ENCODE assay signal across 6 cellular contexts in genomic region chr19:6739884-6740588, GRCh38. TPM values are rescaled to one million over a fixed set of nuclear protein-coding genes. Genes with fewer than 3 reads are reported as not detected.
A peak's percentile ranks its signal among the peaks of the same experiment; 100 is the strongest.
DNase-seq lines count a peak whose midpoint lies in the region; ATAC-seq and TF ChIP-seq lines count a peak whose summit lies in the region.

No MANE protein-coding gene starts in this region.

- H2AFZ ChIP-seq in HCT116 (ENCODE audit: low read depth, low read length, poor library complexity, severe bottlenecking), result no peak overlapping the region

- H3K79me2 ChIP-seq in HCT116 (ENCODE audit: insufficient read depth, low read length), result peaks cover 63% of the 10 kb centered on the region

- H3K27me3 Mint-ChIP-seq in activated CD8-positive, alpha-beta T cell treated with anti-CD3 and anti-CD28 coated beads for 36 hours, result no peaks in the 10 kb centered on the region

- no peak for TF ChIP-seq POLR2A in HCT116 (IDR thresholded peaks at IDR 0.05; ENCODE audit: borderline replicate concordance, extremely low read depth, insufficient read depth, insufficient read length)

- no peak for TF ChIP-seq RAD21 in HCT116 (IDR thresholded peaks at IDR 0.05; ENCODE audit: low read depth)

- H3K4me3 ChIP-seq in HCT116 (replicated peaks in 1 of 2; ENCODE audit: low read depth in 1 of 2, low read length in 2 of 2), result peak overlapping the region; percentile 95 to 99
- peak overlapping the region; percentile 77 to 97 for H3K4me3 ChIP-seq in left lung

- POLR2A ChIA-PET in HCT116 (lab: Charles Lee), result no interaction called here
- POLR2A ChIA-PET in activated CD8-positive, alpha-beta T cell treated with anti-CD3 and anti-CD28 coated beads for 36 hours (lab: Charles Lee), result interaction anchor here (0.7 to 1.3 kb wide), 2 partner anchors 13 to 123 kb away, joined by 3 to 4 read pairs; no protein-coding TSS in a partner anchor

- H3K36me3 Mint-ChIP-seq in activated CD8-positive, alpha-beta T cell treated with anti-CD3 and anti-CD28 coated beads for 36 hours (ENCODE audit: low read depth), result peaks cover 23% of the 10 kb centered on the region

- DNase-seq in HCT116 (ENCODE audit: low read depth, low spot score), result no peak
- peak; percentile 47 for DNase-seq in activated CD8-positive, alpha-beta T cell treated with anti-CD3 and anti-CD28 coated beads for 36 hours
- DNase-seq in left lung, result peak in 1 of 2 donors; percentile 85

- H3K36me3 ChIP-seq in HCT116 (ENCODE audit: control insufficient read depth in 1 of 2, insufficient read depth in 2 of 2, low read length in 2 of 2) (peaks cover 9 to 15% of the 10 kb centered on the region in 2 experiments; a peak in 3 of 4 replicates), left lung (peaks cover 0 to 30% of the 10 kb centered on the region in 2 donors)

- peak overlapping the region; percentile 98 for H3K4me2 ChIP-seq in HCT116 (ENCODE audit: low read length)

- BruUV-seq in HCT116 (replicated peaks; lab: Mats Ljungman, UMichigan), result TSS peak; percentile 65

- no peaks in the 10 kb centered on the region for H3K9me3 Mint-ChIP-seq in activated CD8-positive, alpha-beta T cell treated with anti-CD3 and anti-CD28 coated beads for 36 hours

- peak overlapping the region; percentile 98 for H3K4me3 Mint-ChIP-seq in activated CD8-positive, alpha-beta T cell treated with anti-CD3 and anti-CD28 coated beads for 36 hours

- intact Hi-C loops in HCT116 (cut with micrococcal nuclease), result loop anchor here (1.0 to 5.0 kb wide), 3 partner anchors 27 to 368 kb away; partner anchors contain the start of genes ALKBH7 and SH2D3A
- intact Hi-C loops in activated CD8-positive, alpha-beta T cell treated with anti-CD3 and anti-CD28 coated beads for 36 hours (cut with micrococcal nuclease), result loop anchor here (5.0 to 10.0 kb wide), 2 partner anchors 78 to 225 kb away; no protein-coding TSS in a partner anchor
- intact Hi-C loops in left lung (cut with DNase I), result loop anchor here (10.0 kb wide), 1 partner anchor 125 kb away; no protein-coding TSS in a partner anchor

- H3K27me3 ChIP-seq in HCT116 (ENCODE audit: insufficient read depth, low read length) (no peaks in the 10 kb centered on the region), left lung (peaks cover 0 to 15% of the 10 kb centered on the region in 2 donors)

- H3K9ac ChIP-seq in HCT116 (ENCODE audit: low read length), result peak overlapping the region; percentile 99

- H3K9me2 ChIP-seq in HCT116 (ENCODE audit: insufficient read depth), result no peaks in the 10 kb centered on the region

- H3K9me3 ChIP-seq in HCT116 (ENCODE audit: control insufficient read depth in 1 of 2, insufficient read depth in 1 of 2, low read depth in 1 of 2, low read length in 2 of 2) (no peaks in the 10 kb centered on the region), left lung (no peaks in the 10 kb centered on the region)

- no peaks in the 10 kb centered on the region for H4K20me1 ChIP-seq in HCT116 (ENCODE audit: insufficient read depth)

- ATAC-seq in HCT116, result no peak
- ATAC-seq in activated CD8-positive, alpha-beta T cell treated with anti-CD3 and anti-CD28 coated beads for 36 hours, result no peak
- ATAC-seq in left lung, result no peak
- ATAC-seq in HG03460 (IDR thresholded peaks at IDR 0.05; ENCODE audit: unreplicated experiment), result no peak
- no peak for ATAC-seq in HG02610 (IDR thresholded peaks at IDR 0.05; ENCODE audit: unreplicated experiment)
- ATAC-seq in HG03135 (IDR thresholded peaks at IDR 0.05; ENCODE audit: unreplicated experiment), result no peak

- H3K27ac ChIP-seq in HCT116 (ENCODE audit: low read depth, low read length) (peak overlapping the region; percentile 90), left lung (peak overlapping the region; percentile 79 to 85)

- RAD21 ChIA-PET in HCT116 (lab: Charles Lee; ENCODE audit: low non-redundant PET in 1 of 2, low total read pairs in 2 of 2, uncharacterized antibody in 2 of 2, unreplicated experiment in 2 of 2), result no interaction called here

- CTCF ChIA-PET in HCT116 (lab: Charles Lee), result no interaction called here
- CTCF ChIA-PET in activated CD8-positive, alpha-beta T cell treated with anti-CD3 and anti-CD28 coated beads for 36 hours (lab: Charles Lee), result no interaction called here

- peaks cover 38% of the 10 kb centered on the region for H3K4me1 Mint-ChIP-seq in activated CD8-positive, alpha-beta T cell treated with anti-CD3 and anti-CD28 coated beads for 36 hours (ENCODE audit: low read depth)

- peaks cover 54 to 70% of the 10 kb centered on the region in 2 experiments for H3K4me1 ChIP-seq in HCT116 (ENCODE audit: control insufficient read depth in 1 of 2, insufficient read depth in 2 of 2, low read length in 2 of 2)
- H3K4me1 ChIP-seq in left lung, result peaks cover 39 to 88% of the 10 kb centered on the region in 2 donors

- no peak overlapping the region for H3K27ac Mint-ChIP-seq in activated CD8-positive, alpha-beta T cell treated with anti-CD3 and anti-CD28 coated beads for 36 hours

- no peak for TF ChIP-seq CTCF in HCT116 (IDR thresholded peaks at IDR 0.05 in 2 of 3, conservative IDR thresholded peaks at IDR 0.05 in 1 of 3; ENCODE audit: borderline replicate concordance in 1 of 3, insufficient read depth in 1 of 3, low read depth in 2 of 3, low read length in 2 of 3)
- TF ChIP-seq CTCF in activated CD8-positive, alpha-beta T cell treated with anti-CD3 and anti-CD28 coated beads for 36 hours (IDR thresholded peaks at IDR 0.05), result no peak
- TF ChIP-seq CTCF in left lung (IDR thresholded peaks at IDR 0.05), result no peak

TF ChIP-seq in HCT116, 20 proteins besides CTCF, POLR2A, EP300 and RAD21 (continues in another document):
- TF ChIP-seq REST (IDR thresholded peaks at IDR 0.05; ENCODE audit: low read depth) (no peak), ZBTB33 (IDR thresholded peaks at IDR 0.05; ENCODE audit: extremely low read depth, insufficient replicate concordance, low read length) (no peak), EGR1 (IDR thresholded peaks at IDR 0.05; ENCODE audit: low read depth) (no peak), ATF3 (IDR thresholded peaks at IDR 0.05) (no peak), EZH2 (IDR thresholded peaks at IDR 0.05) (no peak)

RNA-seq across cellular contexts. Expression of gene TRIP10, which starts 0.6 kb away (rescaled TPM):
- 111 TPM for total RNA-seq in HCT116 (2021; ENCODE audit: unreplicated experiment)
- polyA plus RNA-seq in HCT116 (2012), result 109 and 120 TPM in 2 replicates
- total RNA-seq in activated CD8-positive, alpha-beta T cell treated with anti-CD3 and anti-CD28 coated beads for 36 hours, result 10 to 100 TPM; 33.8 to 34.3 TPM
- 10 to 100 TPM; 62.3 to 75.3 TPM for total RNA-seq in left lung

RNA-seq across cellular contexts. Expression of gene GPR108, which starts 2.7 kb away (rescaled TPM):
- total RNA-seq in HCT116 (2021; ENCODE audit: unreplicated experiment) (75.0 TPM), left lung (10 to 100 TPM; 64.1 to 81.7 TPM)
- polyA plus RNA-seq in HCT116 (2012), result 89.6 and 104 TPM in 2 replicates
- 10 to 100 TPM; 58.2 to 64.8 TPM for total RNA-seq in activated CD8-positive, alpha-beta T cell treated with anti-CD3 and anti-CD28 coated beads for 36 hours

RNA-seq across cellular contexts. Expression of gene C3, which starts 19.6 kb away (rescaled TPM):
- total RNA-seq in HCT116 (2021; ENCODE audit: unreplicated experiment) (7.0 TPM), left lung (100 to 1,000 TPM; 748 to 881 TPM)
- 1.6 and 2.1 TPM in 2 replicates for polyA plus RNA-seq in HCT116 (2012)
- 1 to 10 TPM in 1 of 2 experiments, under 1 TPM in 1; 0.34 to 1.1 TPM for total RNA-seq in activated CD8-positive, alpha-beta T cell treated with anti-CD3 and anti-CD28 coated beads for 36 hours

RNA-seq across cellular contexts. Expression of gene SH2D3A, which starts 27.2 kb away (rescaled TPM):
- total RNA-seq in HCT116 (2021; ENCODE audit: unreplicated experiment) (75.7 TPM), left lung (10 to 100 TPM; 24.2 to 27.6 TPM)
- polyA plus RNA-seq in HCT116 (2012), result 57.7 and 67.0 TPM in 2 replicates
- 10 to 100 TPM; 20.6 to 20.9 TPM for total RNA-seq in activated CD8-positive, alpha-beta T cell treated with anti-CD3 and anti-CD28 coated beads for 36 hours

RNA-seq across cellular contexts. Expression of gene VAV1, which starts 32.5 kb away (rescaled TPM):
- total RNA-seq in HCT116 (2021; ENCODE audit: unreplicated experiment) (20.6 TPM), left lung (10 to 100 TPM; 11.5 to 51.3 TPM)
- polyA plus RNA-seq in HCT116 (2012), result 37.2 and 37.3 TPM in 2 replicates
- 10 to 100 TPM; 61.7 to 65.4 TPM for total RNA-seq in activated CD8-positive, alpha-beta T cell treated with anti-CD3 and anti-CD28 coated beads for 36 hours

Comparison
In these comparisons a context has a peak if more than half of its experiments do, and no peak if none do; other contexts are left out.
1. RNA of gene C3, which starts 19.6 kb away (total RNA-seq): 748 to 881 TPM in left lung; 7.0 TPM in HCT116 (single experiment) and 0.34 to 1.1 TPM in activated CD8-positive, alpha-beta T cell treated with anti-CD3 and anti-CD28 coated beads for 36 hours; every median in the first group is over 10 times any median in the second.